In genomic region chr5:139635606-139636206, GRCh38 we compare ENCODE assay signal across 8 cellular contexts. TPM values are rescaled to one million over a fixed set of nuclear protein-coding genes. Genes with fewer than 3 reads are reported as not detected.
DNase-seq lines count a peak whose midpoint lies in the region; ATAC-seq, FAIRE-seq and TF ChIP-seq lines count a peak whose summit lies in the region.

No MANE protein-coding gene starts in this region.

- TF ChIP-seq POLR2A in H1 (IDR thresholded peaks at IDR 0.05; ENCODE audit: control extremely low read depth in 1 of 2, low read depth in 2 of 2, low read length in 2 of 2), result peak in 1 of 2 experiments; percentile 24; a peak in 1 of 3 replicates

- ATAC-seq in GM21526 (IDR thresholded peaks at IDR 0.05; ENCODE audit: low FRiP score, unreplicated experiment), result no peak

- TF ChIP-seq RAD21 in H1 (IDR thresholded peaks at IDR 0.05 in 1 of 2, conservative IDR thresholded peaks at IDR 0.05 in 1 of 2; ENCODE audit: low read depth in 2 of 2, low read length in 2 of 2), result peak; percentile 81 to 84

- no peaks in the 10 kb centered on the region for H3K79me2 ChIP-seq in Karpas-422 (ENCODE audit: low read length)
- H3K79me2 ChIP-seq in H1 (ENCODE audit: control insufficient read depth in 1 of 2, insufficient read depth in 2 of 2, low read length in 2 of 2), result peaks cover 0 to 4% of the 10 kb centered on the region in 2 experiments; a peak in 1 of 4 replicates

- CTCF ChIA-PET in H1 (lab: Charles Lee; ENCODE audit: partially characterized antibody), result interaction anchor here (0.6 to 20.3 kb wide), 33 partner anchors 9 to 333 kb away, joined by 3 to 385 read pairs (median 10); partner anchors contain the start of gene CXXC5

- H3K36me3 Mint-ChIP-seq in type B pancreatic cell, result no peaks in the 10 kb centered on the region

- no peak overlapping the region for H3K4ac ChIP-seq in H1 (replicated peaks; ENCODE audit: insufficient read length, low read depth, low read length)
- H3K4ac ChIP-seq in mesenchymal stem cell (ENCODE audit: low read depth in 1 of 2, low read length in 2 of 2), result peak overlapping the region in 1 of 2 experiments; percentile 79

- H3K4me2 ChIP-seq in Karpas-422 (ENCODE audit: low read depth, low read length, poor library complexity, severe bottlenecking) (no peak overlapping the region), H1 (ENCODE audit: insufficient read depth in 1 of 2, low read depth in 2 of 2, low read length in 2 of 2) (peak overlapping the region in 1 of 2 experiments; percentile 66; a peak in 2 of 4 replicates), mesenchymal stem cell (ENCODE audit: low read length, poor library complexity, severe bottlenecking) (no peak overlapping the region)

- H2AFZ ChIP-seq in Karpas-422 (ENCODE audit: low read length) (no peak overlapping the region), H1 (ENCODE audit: low read length) (no peak overlapping the region), mesenchymal stem cell (ENCODE audit: low read depth, low read length) (no peak overlapping the region)

- POLR2A ChIA-PET in H1 (lab: Charles Lee; ENCODE audit: partially characterized antibody), result interaction anchor here (0.6 to 9.8 kb wide), 17 partner anchors 14 to 140 kb away, joined by 3 to 212 read pairs (median 4); partner anchors contain the start of gene CXXC5

- H2BK12ac ChIP-seq in H1 (ENCODE audit: low read depth, low read length), result peak overlapping the region; percentile 99; the same call in 1 of the 2 replicates
- peak overlapping the region; percentile 49 to 99 for H2BK12ac ChIP-seq in mesenchymal stem cell (ENCODE audit: low read length in 2 of 2)

- H3K9me3 Mint-ChIP-seq in type B pancreatic cell, result no peaks in the 10 kb centered on the region

- no peak overlapping the region for H4K5ac ChIP-seq in H1 (ENCODE audit: insufficient read length, low read depth, low read length)

- H3K14ac ChIP-seq in H1 (ENCODE audit: insufficient read length), result no peak overlapping the region
- peak overlapping the region in 1 of 2 experiments; percentile 81 for H3K14ac ChIP-seq in mesenchymal stem cell (ENCODE audit: low read length in 2 of 2)

- H3K23ac ChIP-seq in H1 (ENCODE audit: insufficient read length) (no peak overlapping the region), mesenchymal stem cell (ENCODE audit: low read length in 2 of 2) (peak overlapping the region in 1 of 2 experiments; percentile 6)

- H4K8ac ChIP-seq in H1 (ENCODE audit: extremely low read depth, insufficient read depth, low read length) (no peak overlapping the region), mesenchymal stem cell (ENCODE audit: low read length) (peak overlapping the region; percentile 59)

- peaks cover 57% of the 10 kb centered on the region for H3K4me1 Mint-ChIP-seq in type B pancreatic cell (ENCODE audit: unreplicated experiment)

- peaks cover 60% of the 10 kb centered on the region for H4K20me1 ChIP-seq in Karpas-422 (ENCODE audit: insufficient read depth, low read depth, low read length)
- peaks cover 0 to 15% of the 10 kb centered on the region in 2 experiments for H4K20me1 ChIP-seq in H1 (replicated peaks in 1 of 2; ENCODE audit: control insufficient read depth in 1 of 2, insufficient read depth in 2 of 2, low read length in 2 of 2)

- H3K27ac ChIP-seq in Karpas-422 (ENCODE audit: low read length) (no peak overlapping the region), H1 (ENCODE audit: low read depth, low read length) (no peak overlapping the region), mesenchymal stem cell (ENCODE audit: low read length, poor library complexity, severe bottlenecking) (peak overlapping the region; percentile 55)

- no peak overlapping the region for H3K56ac ChIP-seq in H1 (replicated peaks; ENCODE audit: insufficient read length, low read depth, low read length)

- peak overlapping the region; percentile 37; the same call in 1 of the 2 replicates for H2BK20ac ChIP-seq in H1 (ENCODE audit: low read length)

- TF ChIP-seq CTCF in H1 (IDR thresholded peaks at IDR 0.05; ENCODE audit: control extremely low read depth in 1 of 3, insufficient read depth in 1 of 3, low read depth in 1 of 3, low read length in 3 of 3), result peak in 2 of 3 experiments; percentile 74 to 82; a peak in 3 of 4 replicates
- peak; percentile 66 for TF ChIP-seq CTCF in type B pancreatic cell (conservative IDR thresholded peaks at IDR 0.05)

- H2BK15ac ChIP-seq in H1 (ENCODE audit: low read length), result peak overlapping the region; percentile 93; the same call in 1 of the 2 replicates
- no peak overlapping the region for H2BK15ac ChIP-seq in mesenchymal stem cell (ENCODE audit: low read depth, poor library complexity, severe bottlenecking)

- no peak overlapping the region for H2AK5ac ChIP-seq in H1 (ENCODE audit: low read depth, low read length)
- peak overlapping the region; percentile 73 for H2AK5ac ChIP-seq in mesenchymal stem cell (ENCODE audit: low read length, severe bottlenecking)

- H3K36me3 ChIP-seq in Karpas-422 (ENCODE audit: insufficient read depth, low read length) (no peaks in the 10 kb centered on the region), H1 (ENCODE audit: control insufficient read depth in 2 of 4, insufficient read depth in 4 of 4, low read length in 3 of 4) (no peaks in the 10 kb centered on the region), mesenchymal stem cell (ENCODE audit: control insufficient read depth in 1 of 2, insufficient read depth in 2 of 2, low read depth in 1 of 2, low read length in 2 of 2) (peaks cover 8 to 14% of the 10 kb centered on the region in 2 experiments)

- no peaks in the 10 kb centered on the region; the same call in 1 of the 2 replicates for H3K27me3 ChIP-seq in Karpas-422 (ENCODE audit: low read length)
- no peaks in the 10 kb centered on the region; a peak in 1 of 7 replicates for H3K27me3 ChIP-seq in H1 (replicated peaks in 1 of 4; ENCODE audit: control insufficient read depth in 3 of 4, extremely low read depth in 1 of 4, insufficient read depth in 3 of 4, low read length in 3 of 4)
- H3K27me3 ChIP-seq in mesenchymal stem cell (ENCODE audit: control insufficient read depth in 1 of 2, insufficient read depth in 1 of 2, low read length in 2 of 2), result no peaks in the 10 kb centered on the region

- H2BK120ac ChIP-seq in H1 (replicated peaks; ENCODE audit: low read depth, low read length) (no peak overlapping the region), mesenchymal stem cell (ENCODE audit: low read depth, low read length) (peak overlapping the region; percentile 39)

- peak overlapping the region; percentile 78 for H3K4me3 Mint-ChIP-seq in type B pancreatic cell

- FAIRE-seq in H1 (lab: Jason Lieb, UNC), result no peak

- peak overlapping the region; percentile 1; the same call in 1 of the 2 replicates for H2BK5ac ChIP-seq in H1 (ENCODE audit: low read depth, low read length)
- no peak overlapping the region for H2BK5ac ChIP-seq in mesenchymal stem cell (ENCODE audit: low read depth, low read length, poor library complexity, severe bottlenecking)

- no peaks in the 10 kb centered on the region for H3K9me2 ChIP-seq in Karpas-422 (replicated peaks; ENCODE audit: insufficient read depth, low read length)

- no peaks in the 10 kb centered on the region; the same call in 1 of the 2 replicates for H3K79me1 ChIP-seq in H1 (ENCODE audit: low read depth, low read length)
- peaks cover 13% of the 10 kb centered on the region for H3K79me1 ChIP-seq in mesenchymal stem cell (replicated peaks; ENCODE audit: low read length, poor library complexity, severe bottlenecking)

- peaks cover 6% of the 10 kb centered on the region for H3K23me2 ChIP-seq in H1 (ENCODE audit: low read depth, low read length)

- H3K9me3 ChIP-seq in Karpas-422 (ENCODE audit: low read length), result no peaks in the 10 kb centered on the region
- no peaks in the 10 kb centered on the region for H3K9me3 ChIP-seq in H1 (ENCODE audit: insufficient read depth in 2 of 2, low read depth in 1 of 2, low read length in 1 of 2)
- no peaks in the 10 kb centered on the region for H3K9me3 ChIP-seq in mesenchymal stem cell (ENCODE audit: control insufficient read depth, low read length)

- H4K91ac ChIP-seq in H1 (replicated peaks; ENCODE audit: insufficient read length, low read length) (no peak overlapping the region), mesenchymal stem cell (ENCODE audit: low read length) (peak overlapping the region; percentile 80)

- H3K27me3 Mint-ChIP-seq in type B pancreatic cell, result no peaks in the 10 kb centered on the region

- H3K4me3 ChIP-seq in Karpas-422 (ENCODE audit: low read length) (no peak overlapping the region), H1 (ENCODE audit: extremely low read depth in 1 of 4, insufficient read depth in 2 of 4, low read depth in 3 of 4, low read length in 4 of 4) (no peak overlapping the region), mesenchymal stem cell (ENCODE audit: insufficient read depth in 1 of 2, low read depth in 1 of 2, low read length in 2 of 2) (no peak overlapping the region)

- peaks cover 46% of the 10 kb centered on the region for H3K4me1 ChIP-seq in Karpas-422 (ENCODE audit: low read length)
- H3K4me1 ChIP-seq in H1 (replicated peaks in 1 of 4; ENCODE audit: control insufficient read depth in 3 of 4, insufficient read depth in 4 of 4, low read length in 3 of 4), result peaks cover 23 to 48% (median 37%) of the 10 kb centered on the region in 4 experiments
- peaks cover 54% of the 10 kb centered on the region for H3K4me1 ChIP-seq in mesenchymal stem cell (ENCODE audit: control insufficient read depth, insufficient read depth, low read depth, low read length)

- H3K9ac ChIP-seq in Karpas-422 (ENCODE audit: low read length) (no peak overlapping the region), H1 (replicated peaks in 1 of 4; ENCODE audit: extremely low read depth in 1 of 4, low read depth in 3 of 4, low read length in 3 of 4) (no peak overlapping the region), mesenchymal stem cell (ENCODE audit: low read length) (peak overlapping the region; percentile 58)

- H3K27ac Mint-ChIP-seq in type B pancreatic cell, result peak overlapping the region; percentile 76

- no peak for TF ChIP-seq EP300 in H1 (IDR thresholded peaks at IDR 0.05; ENCODE audit: borderline replicate concordance in 1 of 2, low read depth in 2 of 2, low read length in 2 of 2)

- 0 out of 2 replicates have a peak overlapping the region, but pooled peaks have one; percentile 36 for H3K18ac ChIP-seq in H1 (ENCODE audit: extremely low read depth, low read length)
- peak overlapping the region; percentile 81 to 82 for H3K18ac ChIP-seq in mesenchymal stem cell (ENCODE audit: low read depth in 1 of 2, low read length in 2 of 2)

- DNase-seq in NCI-H82 (lab: John Stamatoyannopoulos, UW) (peak; percentile 74), NCI-H82 treated with DMSO at 0.1 percent for 48 hours (lab: John Stamatoyannopoulos, UW; ENCODE audit: unreplicated experiment) (no peak), Karpas-422 (peak; percentile 67), SW480 (ENCODE audit: low spot score) (peak; percentile 91), H1 (ENCODE audit: low read depth in 1 of 2, low spot score in 2 of 2) (peak in 1 of 2 experiments; percentile 75), mesenchymal stem cell (peak; percentile 95), type B pancreatic cell (ENCODE audit: extremely low spot score, unreplicated experiment) (no peak)

RNA-seq across cellular contexts. Expression of gene CXXC5, which starts 12.4 kb away (rescaled TPM):
- 2.8 and 2.9 TPM in 2 replicates for total RNA-seq in Karpas-422 (2014; rRNA removed; shearing (Covaris generic); ENCODE audit: low replicate concordance)
- 74.0 and 78.3 TPM in 2 replicates for total RNA-seq in H1 (2021; fragmentation: NEBNext Ultra II Directional; extraction: Animal tissue kit (Norgen Biotek cat#: 25700))
- polyA plus RNA-seq in H1 (2011; rRNA removed), result 61.4 and 83.5 TPM in 2 replicates
- polyA plus RNA-seq in H1 (2011; cell fraction: cytosol; rRNA removed), result 68.8 TPM
- polyA plus RNA-seq in H1 (2011; cell fraction: nucleus; rRNA removed), result 52.7 TPM
- 35.6 to 47.4 TPM (median 43.3 TPM) in 4 replicates for polyA plus RNA-seq in H1 (2012, experiment 1 of 2)
- 56.6 TPM for polyA plus RNA-seq in H1 (2012, experiment 2 of 2)
- polyA plus RNA-seq in H1 (2013, experiment 1 of 2), result 62.3 TPM
- 67.3 TPM for polyA plus RNA-seq in H1 (2013, experiment 2 of 2)
- 25.6 and 39.8 TPM in 2 replicates for polyA minus RNA-seq in H1 (2011; rRNA and poly(A)+ RNA removed)
- 50.7 TPM for polyA minus RNA-seq in H1 (2011; cell fraction: cytosol; rRNA and poly(A)+ RNA removed)
- polyA minus RNA-seq in H1 (2011; cell fraction: nucleus; rRNA and poly(A)+ RNA removed), result 39.2 TPM
- polyA plus RNA-seq in mesenchymal stem cell (2013, experiment 1 of 2), result 75.1 TPM
- 76.7 TPM for polyA plus RNA-seq in mesenchymal stem cell (2013, experiment 2 of 2)
- 46.7 and 58.6 TPM in 2 replicates for total RNA-seq in type B pancreatic cell (ENCODE audit: low replicate concordance)

Comparison
In these comparisons a context has a peak if more than half of its experiments do, and no peak if none do; other contexts are left out.
1. DNase-seq: peak in NCI-H82 (single experiment), Karpas-422 (single experiment), SW480 (single experiment) and mesenchymal stem cell (single experiment); none in NCI-H82 treated with DMSO at 0.1 percent for 48 hours (single experiment) and type B pancreatic cell (single experiment).
2. RNA of gene CXXC5, which starts 12.4 kb away (total RNA-seq): 74.0 to 78.3 TPM in H1 and 46.7 to 58.6 TPM in type B pancreatic cell; 2.8 to 2.9 TPM in Karpas-422; every median in the first group is over 10 times any median in the second.